9 cellular contexts compared by ENCODE assay signal in genomic region chr1:161730050-161730564, GRCh38. TPM values are rescaled to one million over a fixed set of nuclear protein-coding genes. Genes with fewer than 3 reads are reported as not detected.
DNase-seq lines count a peak whose midpoint lies in the region; ATAC-seq and TF ChIP-seq lines count a peak whose summit lies in the region.
"Had no signal": no experiment of that assay in that cellular context is flagged by ENCODE, and none has a peak within 500 bp of the region (broad histone marks: within the 10 kb centered on the region; RNA-seq: fewer than 3 reads in every experiment).

No MANE protein-coding gene starts in this region.

- H3K27ac Mint-ChIP-seq in activated naive CD8-positive, alpha-beta T cell treated with anti-CD3 and anti-CD28 coated beads, Interleukin-2, amount 10 ng/mL, durations not matched to agents 7 days and 5 days, result peak overlapping the region; percentile 57

- DNase-seq in HCEC 1CT, result peak; percentile 85
- peak; percentile 79 for DNase-seq in RPMI7951 (ENCODE audit: low read depth)
- no peak for DNase-seq in activated naive CD8-positive, alpha-beta T cell treated with anti-CD3 and anti-CD28 coated beads, Interleukin-2, amount 10 ng/mL, durations not matched to agents 7 days and 5 days
- DNase-seq in stimulated activated CD4-positive, alpha-beta T cell treated with anti-CD3 and anti-CD28 coated beads, Interleukin-2, amount 100 ng/mL, for 48 hours, result peak; percentile 30 to 39
- DNase-seq in gastrocnemius medialis, result no peak
- DNase-seq in NCI-H1436 (lab: John Stamatoyannopoulos, UW), result no peak

- no peaks in the 10 kb centered on the region for H3K9me3 ChIP-seq in gastrocnemius medialis
- H3K9me3 ChIP-seq: suprapubic skin had no signal

- TF ChIP-seq POLR2A in gastrocnemius medialis (IDR thresholded peaks at IDR 0.05), result no peak

- peaks cover 5 to 26% (median 9%) of the 10 kb centered on the region in 3 donors for H3K27me3 ChIP-seq in gastrocnemius medialis
- H3K27me3 ChIP-seq: suprapubic skin had no signal

- no peak overlapping the region for H3K27ac ChIP-seq in gastrocnemius medialis
- H3K27ac ChIP-seq: suprapubic skin had no signal

- POLR2A ChIA-PET in activated naive CD8-positive, alpha-beta T cell treated with anti-CD3 and anti-CD28 coated beads, Interleukin-2, amount 10 ng/mL, durations not matched to agents 7 days and 5 days (lab: Charles Lee), result interaction anchor here (0.7 kb wide), 1 partner anchor 19 kb away, joined by 3 read pairs; the partner anchor contains the start of gene DUSP12

- H3K36me3 ChIP-seq in gastrocnemius medialis, result no peaks in the 10 kb centered on the region
- H3K36me3 ChIP-seq: suprapubic skin had no signal

- H3K9me3 Mint-ChIP-seq in activated naive CD8-positive, alpha-beta T cell treated with anti-CD3 and anti-CD28 coated beads, Interleukin-2, amount 10 ng/mL, durations not matched to agents 7 days and 5 days, result no peaks in the 10 kb centered on the region

- no peak overlapping the region for H3K4me3 ChIP-seq in gastrocnemius medialis
- H3K4me3 ChIP-seq: suprapubic skin had no signal

- no peaks in the 10 kb centered on the region for H3K36me3 Mint-ChIP-seq in activated naive CD8-positive, alpha-beta T cell treated with anti-CD3 and anti-CD28 coated beads, Interleukin-2, amount 10 ng/mL, durations not matched to agents 7 days and 5 days

- peak overlapping the region; percentile 18 for H3K4me3 Mint-ChIP-seq in activated naive CD8-positive, alpha-beta T cell treated with anti-CD3 and anti-CD28 coated beads, Interleukin-2, amount 10 ng/mL, durations not matched to agents 7 days and 5 days

- in situ Hi-C loops in gastrocnemius medialis (cut with MboI; ENCODE audit: low sequenced_read_pairs in 4 of 4), result loop anchor here in 3 of 4 donors (10.0 to 25.0 kb wide), 3 partner anchors 118 to 518 kb away; partner anchors contain the start of genes APOA2 (in 2 of the 3), FCER1G (in 2 of the 3) and NDUFS2 (in 2 of the 3)

- intact Hi-C loops in gastrocnemius medialis (cut with DNase I; ENCODE audit: low total_unique reads), result no loop called here

- peaks cover 35% of the 10 kb centered on the region for H3K4me1 Mint-ChIP-seq in activated naive CD8-positive, alpha-beta T cell treated with anti-CD3 and anti-CD28 coated beads, Interleukin-2, amount 10 ng/mL, durations not matched to agents 7 days and 5 days

- TF ChIP-seq CTCF in gastrocnemius medialis (IDR thresholded peaks at IDR 0.05 in 4 of 5, conservative IDR thresholded peaks at IDR 0.05 in 1 of 5), result no peak

- peaks cover 22% of the 10 kb centered on the region for H3K27me3 Mint-ChIP-seq in activated naive CD8-positive, alpha-beta T cell treated with anti-CD3 and anti-CD28 coated beads, Interleukin-2, amount 10 ng/mL, durations not matched to agents 7 days and 5 days

- no peak for ATAC-seq in activated naive CD8-positive, alpha-beta T cell treated with anti-CD3 and anti-CD28 coated beads, Interleukin-2, amount 10 ng/mL, durations not matched to agents 7 days and 5 days (ENCODE audit: low read depth)
- ATAC-seq in gastrocnemius medialis (no peak), GM21576 (IDR thresholded peaks at IDR 0.05; ENCODE audit: unreplicated experiment) (no peak)

- peaks cover 3 to 14% of the 10 kb centered on the region in 2 donors for H3K4me1 ChIP-seq in gastrocnemius medialis

RNA-seq across cellular contexts. Expression of gene FCRLB, which starts 8.8 kb away (rescaled TPM):
- total RNA-seq in RPMI7951 (2014; rRNA removed; shearing (Covaris generic)), result 2.2 and 2.4 TPM in 2 replicates
- total RNA-seq in activated naive CD8-positive, alpha-beta T cell treated with anti-CD3 and anti-CD28 coated beads, Interleukin-2, amount 10 ng/mL, durations not matched to agents 7 days and 5 days, result under 1 TPM; 0.74 to 0.97 TPM
- not detected for total RNA-seq in gastrocnemius medialis

RNA-seq across cellular contexts. Expression of gene DUSP12, which starts 19.5 kb away (rescaled TPM):
- total RNA-seq in RPMI7951 (2014; rRNA removed; shearing (Covaris generic)), result 45.9 and 55.0 TPM in 2 replicates
- 10 to 100 TPM; 28.7 to 32.2 TPM for total RNA-seq in activated naive CD8-positive, alpha-beta T cell treated with anti-CD3 and anti-CD28 coated beads, Interleukin-2, amount 10 ng/mL, durations not matched to agents 7 days and 5 days
- total RNA-seq in gastrocnemius medialis, result 10 to 100 TPM in 2 of 4 donors, 1 to 10 TPM in 2; 5.0 to 15.0 (median 10.0) TPM

RNA-seq across cellular contexts. Expression of gene FCRLA, which starts 23.1 kb away (rescaled TPM):
- total RNA-seq in RPMI7951 (2014; rRNA removed; shearing (Covaris generic)), result 11.2 and 16.7 TPM in 2 replicates
- under 1 TPM; 0.17 to 0.51 TPM for total RNA-seq in activated naive CD8-positive, alpha-beta T cell treated with anti-CD3 and anti-CD28 coated beads, Interleukin-2, amount 10 ng/mL, durations not matched to agents 7 days and 5 days
- not detected for total RNA-seq in gastrocnemius medialis
- total RNA-seq: pulmonary artery endothelial cell had no signal

RNA-seq across cellular contexts. Expression of gene ATF6, which starts 36.0 kb away (rescaled TPM):
- total RNA-seq in RPMI7951 (2014; rRNA removed; shearing (Covaris generic)), result 17.2 and 19.9 TPM in 2 replicates
- 10 to 100 TPM; 18.5 to 20.0 TPM for total RNA-seq in activated naive CD8-positive, alpha-beta T cell treated with anti-CD3 and anti-CD28 coated beads, Interleukin-2, amount 10 ng/mL, durations not matched to agents 7 days and 5 days
- total RNA-seq in gastrocnemius medialis, result 10 to 100 TPM; 15.3 to 20.1 (median 18.3) TPM

Comparison
In these comparisons a context has a peak if more than half of its experiments do, and no peak if none do; other contexts are left out.
1. DNase-seq: peak in HCEC 1CT (single experiment), RPMI7951 (single experiment) and stimulated activated CD4-positive, alpha-beta T cell treated with anti-CD3 and anti-CD28 coated beads, Interleukin-2, amount 100 ng/mL, for 48 hours (2 of 2); none in activated naive CD8-positive, alpha-beta T cell treated with anti-CD3 and anti-CD28 coated beads, Interleukin-2, amount 10 ng/mL, durations not matched to agents 7 days and 5 days (single experiment), gastrocnemius medialis (0 of 2) and NCI-H1436 (single experiment).